Comparison of ENCODE assay signal across 14 cellular contexts in the genomic region with DNA sequence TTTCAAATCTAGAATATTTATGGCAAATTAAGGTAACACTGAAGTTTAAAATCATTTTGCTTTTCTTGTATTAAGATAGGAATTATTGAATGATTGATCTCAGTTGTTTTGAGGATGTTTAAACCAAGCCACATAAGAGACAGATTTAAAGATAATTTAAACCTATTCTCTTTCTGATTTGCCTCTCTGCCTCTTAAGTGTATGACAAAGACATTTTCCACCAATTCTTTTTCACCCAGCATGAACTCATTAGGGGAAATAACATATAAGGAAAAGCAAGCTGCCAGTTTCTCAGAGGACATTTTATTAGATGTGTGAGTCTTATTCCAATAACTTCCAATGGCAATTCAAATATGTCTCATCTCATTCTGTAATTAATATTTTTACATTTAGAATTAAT.
DNase-seq lines count a peak whose midpoint lies in the region; ATAC-seq, FAIRE-seq and TF ChIP-seq lines count a peak whose summit lies in the region.
"Had no signal": no experiment of that assay in that cellular context is flagged by ENCODE, and none has a peak within 500 bp of the region (broad histone marks: within the 10 kb centered on the region; RNA-seq: fewer than 3 reads in every experiment).

No MANE protein-coding gene starts in this region.

- H3K36me3 ChIP-seq in HUES64 (ENCODE audit: insufficient read depth, low read length), result no peaks in the 10 kb centered on the region
- H3K36me3 ChIP-seq in GM12878 (ENCODE audit: control insufficient read depth in 2 of 2, insufficient read depth in 2 of 2, low read length in 1 of 2), result no peaks in the 10 kb centered on the region
- no peaks in the 10 kb centered on the region for H3K36me3 ChIP-seq in right atrium auricular region
- no peaks in the 10 kb centered on the region for H3K36me3 ChIP-seq in stomach

- H3K4me1 Mint-ChIP-seq in naive B cell (peaks cover 56 to 81% (median 68%) of the 10 kb centered on the region in 3 donors), natural killer cell (no peaks in the 10 kb centered on the region)

- no peaks in the 10 kb centered on the region for H3K79me2 ChIP-seq in GM12878 (ENCODE audit: control insufficient read depth, insufficient read depth, low read length)

- H3K27me3 ChIP-seq in HUES64 (ENCODE audit: insufficient read depth, low read length) (no peaks in the 10 kb centered on the region), GM12878 (replicated peaks in 1 of 2; ENCODE audit: control insufficient read depth in 2 of 2, insufficient read depth in 2 of 2, low read length in 1 of 2) (no peaks in the 10 kb centered on the region), right atrium auricular region (no peaks in the 10 kb centered on the region), stomach (no peaks in the 10 kb centered on the region)

- H3K9me3 Mint-ChIP-seq in naive B cell, result peaks cover 3 to 19% (median 12%) of the 10 kb centered on the region in 7 donors
- H3K9me3 Mint-ChIP-seq in natural killer cell, result peaks cover 2 to 4% of the 10 kb centered on the region in 2 donors
- H3K9me3 Mint-ChIP-seq: CD4-positive, alpha-beta T cell had no signal

- in situ Hi-C loops in GM12878 (cut with MboI), result no loop called here

- RAD21 ChIA-PET in GM12878 (lab: Charles Lee; ENCODE audit: unreplicated experiment), result no interaction called here

- H3K27ac ChIP-seq in HUES64 (ENCODE audit: low read depth, low read length) (peak overlapping the region; percentile 46; the same call in 1 of the 2 replicates), GM12878 (ENCODE audit: control insufficient read depth, insufficient read depth) (no peak overlapping the region), right atrium auricular region (no peak overlapping the region), stomach (no peak overlapping the region)
- H3K27ac ChIP-seq: C4-2B had no signal

- H3K27ac Mint-ChIP-seq in naive B cell (peak overlapping the region; percentile 20 to 92 (median 73)), natural killer cell (no peak overlapping the region)
- H3K27ac Mint-ChIP-seq: CD4-positive, alpha-beta T cell had no signal

- POLR2A ChIA-PET in GM12878 (lab: Charles Lee), result no interaction called here

- no peak for TF ChIP-seq POLR2A in GM12878 (IDR thresholded peaks at IDR 0.05; ENCODE audit: low read depth, low read length)
- no peak for TF ChIP-seq POLR2A in stomach (IDR thresholded peaks at IDR 0.05)

- TF ChIP-seq RAD21 in GM12878 (IDR thresholded peaks at IDR 0.05; ENCODE audit: insufficient read depth, low read depth, low read length), result no peak

- CTCF ChIA-PET in GM12878 (lab: Yijun Ruan, JAX), result no interaction called here

- TF ChIP-seq CTCF in GM12878 (IDR thresholded peaks at IDR 0.05 in 2 of 3, conservative IDR thresholded peaks at IDR 0.05 in 1 of 3; ENCODE audit: control insufficient read depth in 2 of 3, extremely low read depth in 1 of 3, insufficient read depth in 1 of 3, low read depth in 3 of 3, low read length in 3 of 3) (no peak), right atrium auricular region (IDR thresholded peaks at IDR 0.05) (no peak), natural killer cell (IDR thresholded peaks at IDR 0.05) (no peak), stomach (IDR thresholded peaks at IDR 0.05) (no peak)

- DNase-seq in GM12878 (ENCODE audit: low read depth, low spot score) (no peak), naive B cell (no peak), right atrium auricular region (ENCODE audit: low spot score) (no peak), natural killer cell (no peak), stomach (no peak)
- DNase-seq: ACHN; CD4-positive, alpha-beta T cell; DMS153; DMS79; GDM1; HCEC 1CT had no signal

- peaks cover 24 to 30% of the 10 kb centered on the region in 2 donors for H3K36me3 Mint-ChIP-seq in naive B cell
- no peaks in the 10 kb centered on the region for H3K36me3 Mint-ChIP-seq in natural killer cell

- no peak overlapping the region for H2AFZ ChIP-seq in GM12878 (ENCODE audit: control insufficient read depth, low read depth, low read length)

- H3K27me3 Mint-ChIP-seq in naive B cell (no peaks in the 10 kb centered on the region), natural killer cell (ENCODE audit: low read depth in 2 of 2) (peaks cover 2 to 7% of the 10 kb centered on the region in 2 donors)
- H3K27me3 Mint-ChIP-seq: CD4-positive, alpha-beta T cell had no signal

- H3K9me3 ChIP-seq in HUES64 (ENCODE audit: insufficient read depth, low read depth, low read length) (no peaks in the 10 kb centered on the region), GM12878 (replicated peaks; ENCODE audit: control insufficient read depth, insufficient read depth, low read length) (peaks cover 3% of the 10 kb centered on the region; the same call in 2 of the 3 replicates), right atrium auricular region (no peaks in the 10 kb centered on the region), stomach (no peaks in the 10 kb centered on the region)

- H3K9ac ChIP-seq in HUES64 (ENCODE audit: low read depth, low read length), result no peak overlapping the region
- no peak overlapping the region for H3K9ac ChIP-seq in GM12878 (ENCODE audit: control insufficient read depth, insufficient read depth, low read length)

- ATAC-seq in GM12878 (no peak), naive B cell (ENCODE audit: low read depth in 2 of 2) (no peak), natural killer cell (no peak)

- TF ChIP-seq EP300 in GM12878 (IDR thresholded peaks at IDR 0.05; ENCODE audit: borderline replicate concordance in 1 of 2, control insufficient read depth in 1 of 2, low read depth in 2 of 2, low read length in 2 of 2), result no peak
- TF ChIP-seq EP300 in stomach (IDR thresholded peaks at IDR 0.05), result no peak

- H3K4me1 ChIP-seq in HUES64 (ENCODE audit: insufficient read depth, low read length), result peaks cover 51% of the 10 kb centered on the region
- no peaks in the 10 kb centered on the region for H3K4me1 ChIP-seq in GM12878 (ENCODE audit: control insufficient read depth, insufficient read depth, low read length)
- no peaks in the 10 kb centered on the region for H3K4me1 ChIP-seq in right atrium auricular region
- no peaks in the 10 kb centered on the region for H3K4me1 ChIP-seq in stomach

- BruUV-seq in GM12878 (replicated peaks; lab: Mats Ljungman, UMichigan), result no TSS peak

- H3K4me3 ChIP-seq in HUES64 (ENCODE audit: low read length), result no peak overlapping the region
- no peak overlapping the region for H3K4me3 ChIP-seq in GM12878
- H3K4me3 ChIP-seq in right atrium auricular region, result no peak overlapping the region
- H3K4me3 ChIP-seq in stomach, result no peak overlapping the region

- no peaks in the 10 kb centered on the region for H4K20me1 ChIP-seq in GM12878 (ENCODE audit: control insufficient read depth, insufficient read depth)

- peak overlapping the region in 1 of 8 donors; percentile 47 for H3K4me3 Mint-ChIP-seq in naive B cell
- H3K4me3 Mint-ChIP-seq in natural killer cell, result no peak overlapping the region
- H3K4me3 Mint-ChIP-seq: CD4-positive, alpha-beta T cell had no signal

- H3K4me2 ChIP-seq in GM12878 (ENCODE audit: control insufficient read depth, insufficient read depth), result no peak overlapping the region

- intact Hi-C loops in GM12878 (cut with micrococcal nuclease; ENCODE audit: unreplicated experiment), result no loop called here
- intact Hi-C loops in natural killer cell (cut with micrococcal nuclease), result no loop called here
- intact Hi-C loops in stomach (cut with DNase I; ENCODE audit: low total_unique reads), result no loop called here

- FAIRE-seq in GM12878 (lab: Jason Lieb, UNC), result peak; percentile 18
- FAIRE-seq: A204.1 had no signal

- SMC1A ChIA-PET in GM12878 (lab: Charles Lee; ENCODE audit: uncharacterized antibody, unreplicated experiment), result interaction anchor here (1.2 to 3.1 kb wide), 4 partner anchors 8 to 154 kb away, joined by 5 to 30 read pairs (median 6); no protein-coding TSS in a partner anchor

TF ChIP-seq in GM12878, 131 proteins besides CTCF, POLR2A, EP300 and RAD21 (continues in another document):
- TF ChIP-seq RB1 (IDR thresholded peaks at IDR 0.05; ENCODE audit: borderline replicate concordance) (no peak), BHLHE40 (IDR thresholded peaks at IDR 0.05; ENCODE audit: borderline replicate concordance in 1 of 2, low read depth in 2 of 2, low read length in 1 of 2) (no peak), WRNIP1 (IDR thresholded peaks at IDR 0.05; ENCODE audit: borderline replicate concordance, low read depth, low read length) (no peak), PAX5 (IDR thresholded peaks at IDR 0.05; ENCODE audit: borderline replicate concordance, low read depth, low read length) (no peak), NRF1 (conservative IDR thresholded peaks at IDR 0.05; ENCODE audit: low read depth, low read length) (no peak), RELA (IDR thresholded peaks at IDR 0.05; ENCODE audit: borderline replicate concordance, partially characterized antibody) (no peak)

Comparison
In these comparisons a context has a peak if more than half of its experiments do, and no peak if none do; other contexts are left out.
1. H3K27ac Mint-ChIP-seq: peak in naive B cell (6 of 6); none in natural killer cell (0 of 2).